In genomic region chr11:6320411-6321207, GRCh38 we compare ENCODE assay signal across 8 cellular contexts. TPM values are rescaled to one million over a fixed set of nuclear protein-coding genes. Genes with fewer than 3 reads are reported as not detected.
DNase-seq lines count a peak whose midpoint lies in the region; ATAC-seq, FAIRE-seq and TF ChIP-seq lines count a peak whose summit lies in the region.

Gene CAVIN3 (minus strand): TSS chr11:6320501. CDS start chr11:6320476, 25 bp downstream.

- peak within 1 kb of the TSS; percentile 39 for H3K4me3 ChIP-seq in RWPE2 (ENCODE audit: severe bottlenecking)
- H3K4me3 ChIP-seq in kidney (ENCODE audit: low read length in 2 of 2) = peak within 1 kb of the TSS; percentile 66 to 77

- H3K36me3 Mint-ChIP-seq in HFFc6 (ENCODE audit: low read depth) = peaks cover 15% of the 10 kb centered on the region

- H3K27ac ChIP-seq in RWPE2 (ENCODE audit: poor library complexity, severe bottlenecking) (peak within 1 kb of the TSS; percentile 91), caudate nucleus (ENCODE audit: low read depth, low read length) (peak within 1 kb of the TSS; percentile 82), kidney (ENCODE audit: low read depth in 2 of 2, low read length in 2 of 2) (peak within 1 kb of the TSS; percentile 92)

- H3K27ac Mint-ChIP-seq in HFFc6 = peak within 1 kb of the TSS; percentile 98

- peak within 1 kb of the TSS; percentile 96 for H3K4me3 Mint-ChIP-seq in HFFc6

- H3K9ac ChIP-seq in kidney (ENCODE audit: low read length in 2 of 2) = peak within 1 kb of the TSS; percentile 2 to 86

- ATAC-seq in RWPE2 (ENCODE audit: low read depth) (peak; percentile 73), HG03045 (IDR thresholded peaks at IDR 0.05; ENCODE audit: unreplicated experiment) (no peak)

- H3K9me3 Mint-ChIP-seq in HFFc6 = no peaks in the 10 kb centered on the region

- H3K36me3 ChIP-seq in RWPE2 (ENCODE audit: low read depth) (0 out of 2 replicates have a peak, but pooled peaks cover 5% of the 10 kb centered on the region), kidney (ENCODE audit: control insufficient read depth in 1 of 2, insufficient read depth in 2 of 2, low read length in 2 of 2) (no peaks in the 10 kb centered on the region)

- H3K4me1 ChIP-seq in RWPE2 (ENCODE audit: insufficient read depth, poor library complexity, severe bottlenecking) (peaks cover 26% of the 10 kb centered on the region), kidney (ENCODE audit: control insufficient read depth in 1 of 2, insufficient read depth in 1 of 2, low read depth in 1 of 2, low read length in 2 of 2) (peaks cover 0 to 8% of the 10 kb centered on the region in 2 donors)

- TF ChIP-seq CTCF in HFFc6 (IDR thresholded peaks at IDR 0.05) (no peak), RWPE2 (IDR thresholded peaks at IDR 0.05; ENCODE audit: poor library complexity, severe bottlenecking) (no peak), kidney (IDR thresholded peaks at IDR 0.05; ENCODE audit: borderline replicate concordance, extremely low read depth, insufficient read depth) (no peak)

- DNase-seq in GM04503 (ENCODE audit: low read depth) (peak; percentile 55), HFFc6 (peak; percentile 86), RWPE2 (ENCODE audit: low spot score) (peak; percentile 82), caudate nucleus (lab: John Stamatoyannopoulos, UW) (peak in 2 of 61 donors; percentile 2 to 17), kidney (peak; percentile 94), NCI-H128 (lab: John Stamatoyannopoulos, UW; ENCODE audit: unreplicated experiment) (no peak)
- DNase-seq in stimulated activated CD4-positive, alpha-beta T cell treated with anti-CD3 and anti-CD28 coated beads, Interleukin-2, amount 100 ng/mL, for 48 hours = peak; percentile 70 to 75

- no peaks in the 10 kb centered on the region; the same call in 1 of the 2 replicates for H3K27me3 Mint-ChIP-seq in HFFc6 (ENCODE audit: insufficient read depth)

- no peak for FAIRE-seq in kidney (lab: Jason Lieb, UNC)

- intact Hi-C loops in kidney (cut with DNase I) = no loop called here

- H3K9me3 ChIP-seq in RWPE2 (ENCODE audit: severe bottlenecking) = no peaks in the 10 kb centered on the region
- H3K9me3 ChIP-seq in kidney (ENCODE audit: control insufficient read depth in 1 of 2, low read length in 2 of 2) = no peaks in the 10 kb centered on the region

- H3K4me1 Mint-ChIP-seq in HFFc6 (ENCODE audit: low read depth) = peaks cover 50% of the 10 kb centered on the region

- H3K27me3 ChIP-seq in RWPE2 (ENCODE audit: insufficient read depth, poor library complexity, severe bottlenecking) = no peaks in the 10 kb centered on the region

RNA-seq across cellular contexts. Expression of gene CAVIN3, which starts in this region (rescaled TPM):
- total RNA-seq in HFFc6 (2021; fragmentation: NEBNext Ultra II Directional; extraction: Animal tissue kit (Norgen Biotek cat#: 25700)) = 100 to 1,000 TPM; 140 to 235 (median 203) TPM
- total RNA-seq in kidney = 58.1 TPM
- 55.1 TPM for polyA plus RNA-seq in kidney (ENCODE audit: insufficient read depth, low read depth, low replicate concordance)
